Comparison of ENCODE assay signal across 1 cellular context in genomic region chr10:80484677-80485409, GRCh38.
TF ChIP-seq lines count a peak whose summit lies in the region.

No MANE protein-coding gene starts in this region.

TF ChIP-seq in HCT116, 20 proteins besides CTCF, POLR2A, EP300 and RAD21:
- TF ChIP-seq REST (IDR thresholded peaks at IDR 0.05; ENCODE audit: low read depth) (no peak), ATF3 (IDR thresholded peaks at IDR 0.05) (no peak), POLR2AphosphoS5 (IDR thresholded peaks at IDR 0.05; ENCODE audit: low read depth, low read length) (no peak), FOSL1 (IDR thresholded peaks at IDR 0.05; ENCODE audit: low read depth) (no peak), TCF7L2 (IDR thresholded peaks at IDR 0.05; ENCODE audit: borderline replicate concordance, extremely low read depth, insufficient read depth, insufficient read length) (no peak), SRF (IDR thresholded peaks at IDR 0.05; ENCODE audit: low read depth) (no peak), EGR1 (IDR thresholded peaks at IDR 0.05; ENCODE audit: low read depth) (no peak), ZBTB33 (IDR thresholded peaks at IDR 0.05; ENCODE audit: extremely low read depth, insufficient replicate concordance, low read length) (no peak), YY1 (IDR thresholded peaks at IDR 0.05; ENCODE audit: extremely low read depth, insufficient replicate concordance, low read depth, low read length) (no peak)
